8 cellular contexts compared by ENCODE assay signal in genomic region chr19:54190942-54191670, GRCh38. TPM values are rescaled to one million over a fixed set of nuclear protein-coding genes. Genes with fewer than 3 reads are reported as not detected.
DNase-seq lines count a peak whose midpoint lies in the region; ATAC-seq and TF ChIP-seq lines count a peak whose summit lies in the region.

Gene TSEN34 (plus strand): TSS chr19:54191308. CDS start chr19:54191365, 57 bp downstream.

- no peaks in the 10 kb centered on the region for H3K9me3 ChIP-seq in OCI-LY3 (ENCODE audit: insufficient read depth, low read length)
- H3K9me3 ChIP-seq in neural cell (ENCODE audit: low read length) = no peaks in the 10 kb centered on the region

- H4K20me1 ChIP-seq in OCI-LY3 (ENCODE audit: insufficient read depth, low read length) (no peaks in the 10 kb centered on the region), neural cell (ENCODE audit: insufficient read depth) (no peaks in the 10 kb centered on the region)

- H3K4me3 ChIP-seq in OCI-LY3 (ENCODE audit: low read length) (peak within 1 kb of the TSS; percentile 83), fibroblast of the aortic adventitia (ENCODE audit: low read depth, low read length) (peak within 1 kb of the TSS; percentile 86), neural cell (ENCODE audit: low read length) (peak within 1 kb of the TSS; percentile 99)

- H3K9ac ChIP-seq in OCI-LY3 (ENCODE audit: low read length) = peak within 1 kb of the TSS; percentile 93
- peak within 1 kb of the TSS; percentile 92 for H3K9ac ChIP-seq in neural cell (ENCODE audit: low read length)

- no peaks in the 10 kb centered on the region for H3F3A ChIP-seq in neural cell (ENCODE audit: insufficient read depth, low read length, poor library complexity, severe bottlenecking)

- H3K36me3 ChIP-seq in OCI-LY3 (replicated peaks; ENCODE audit: low read depth, low read length) (peaks cover 27% of the 10 kb centered on the region), neural cell (ENCODE audit: insufficient read depth, low read length) (no peaks in the 10 kb centered on the region)

- DNase-seq in DMS53 treated with DMSO at 0.1 percent for 48 hours (lab: John Stamatoyannopoulos, UW; ENCODE audit: unreplicated experiment) = peak; percentile 80
- peak in 72 of 76 experiments; percentile 62 to 99 (median 90) for DNase-seq in HUDEP-2 (lab: John Stamatoyannopoulos, UW; ENCODE audit: unreplicated experiment in 76 of 76)
- peak; percentile 66 to 79 for DNase-seq in activated T-helper 1 cell treated with anti-CD3 and anti-CD28 coated beads, Interleukin-2, amount 50 U/mL, for 16 hours (ENCODE audit: low read depth in 1 of 2, low spot score in 1 of 2)
- DNase-seq in fibroblast of the aortic adventitia (ENCODE audit: low read depth) = no peak
- DNase-seq in substantia nigra (lab: John Stamatoyannopoulos, UW) = peak in 43 of 49 donors; percentile 48 to 99 (median 89)

- H2AFZ ChIP-seq in OCI-LY3 (ENCODE audit: low read depth, low read length) (peak within 1 kb of the TSS; percentile 81), neural cell (ENCODE audit: low read depth, low read length) (peak within 1 kb of the TSS; percentile 95)

- ATAC-seq in GM21390 (IDR thresholded peaks at IDR 0.05; ENCODE audit: unreplicated experiment) = peak; percentile 29

- TF ChIP-seq EP300 in neural cell (conservative IDR thresholded peaks at IDR 0.05; ENCODE audit: poor library complexity, severe bottlenecking) = peak; percentile 35

- TF ChIP-seq CTCF in OCI-LY3 (IDR thresholded peaks at IDR 0.05; ENCODE audit: low read depth, low read length) (no peak), fibroblast of the aortic adventitia (IDR thresholded peaks at IDR 0.05; ENCODE audit: insufficient read depth, low read length) (no peak), neural cell (IDR thresholded peaks at IDR 0.05; ENCODE audit: poor library complexity, severe bottlenecking) (peak; percentile 33)

- H3K27me3 ChIP-seq in OCI-LY3 (ENCODE audit: low read depth, low read length) = no peaks in the 10 kb centered on the region
- no peaks in the 10 kb centered on the region for H3K27me3 ChIP-seq in neural cell (ENCODE audit: insufficient read depth, low read depth, low read length)

- no peaks in the 10 kb centered on the region for H3K9me2 ChIP-seq in neural cell (ENCODE audit: insufficient read depth, low read length)

- H3K4me1 ChIP-seq in OCI-LY3 (ENCODE audit: low read length) = peaks cover 16% of the 10 kb centered on the region

- H3K27ac ChIP-seq in OCI-LY3 (ENCODE audit: low read length) (peak within 1 kb of the TSS; percentile 89), neural cell (ENCODE audit: low read length) (peak within 1 kb of the TSS; percentile 95), substantia nigra (ENCODE audit: low read depth, low read length, poor library complexity, severe bottlenecking) (peak within 1 kb of the TSS; percentile 98)

- H3K79me2 ChIP-seq in OCI-LY3 (ENCODE audit: low read length) (peaks cover 25% of the 10 kb centered on the region), neural cell (replicated peaks; ENCODE audit: insufficient read depth, low read length) (peaks cover 18% of the 10 kb centered on the region)

- peak; percentile 35 for TF ChIP-seq RAD21 in neural cell (conservative IDR thresholded peaks at IDR 0.05)

- H3K4me2 ChIP-seq in OCI-LY3 (ENCODE audit: low read length) (peak within 1 kb of the TSS; percentile 89), neural cell (ENCODE audit: low read length) (peak within 1 kb of the TSS; percentile 95)

TF ChIP-seq in neural cell, 6 proteins besides CTCF, POLR2A, EP300 and RAD21:
- TF ChIP-seq TAF1 (IDR thresholded peaks at IDR 0.05; ENCODE audit: low read depth) = peak; percentile 32
- TF ChIP-seq POLR2AphosphoS5 (IDR thresholded peaks at IDR 0.05) = peak; percentile 53
- peak; percentile 48 for TF ChIP-seq SMC3 (conservative IDR thresholded peaks at IDR 0.05; ENCODE audit: poor library complexity)
- peak; percentile 80 for TF ChIP-seq REST (IDR thresholded peaks at IDR 0.05; ENCODE audit: borderline replicate concordance)
- TF ChIP-seq MXI1 (conservative IDR thresholded peaks at IDR 0.05; ENCODE audit: poor library complexity, severe bottlenecking) = peak; percentile 67
- TF ChIP-seq EZH2 (IDR thresholded peaks at IDR 0.05; ENCODE audit: borderline replicate concordance, insufficient read depth, low read length, poor library complexity, severe bottlenecking) = no peak

RNA-seq across cellular contexts. Expression of gene TSEN34, which starts in this region (rescaled TPM):
- total RNA-seq in fibroblast of the aortic adventitia (ENCODE audit: low replicate concordance) = 42.8 and 67.6 TPM in 2 replicates
- polyA plus RNA-seq in neural cell = 113 and 130 TPM in 2 replicates
- 48.9 and 52.1 TPM in 2 replicates for polyA minus RNA-seq in neural cell
